Comparison of ENCODE assay signal across 1 cellular context in genomic region chr21:46641656-46642055, GRCh38.
TF ChIP-seq lines count a peak whose summit lies in the region.

No MANE protein-coding gene starts in this region.

TF ChIP-seq in K562, 482 proteins besides CTCF, POLR2A, EP300 and RAD21:
- TF ChIP-seq CAMTA2 (CRISPR knock-in tag; conservative IDR thresholded peaks at IDR 0.05) (no peak), THRB (CRISPR knock-in tag; conservative IDR thresholded peaks at IDR 0.05) (0 out of 2 replicates have a peak, but pooled peaks have one; percentile 41)
TF ChIP-seq in K562: peak in this region for 1.
